ENCODE assay signal across 8 cellular contexts in genomic region chr16:53744449-53744848, GRCh38. TPM values are rescaled to one million over a fixed set of nuclear protein-coding genes. Genes with fewer than 3 reads are reported as not detected.
A peak's percentile ranks its signal among the peaks of the same experiment; 100 is the strongest.
DNase-seq lines count a peak whose midpoint lies in the region; ATAC-seq and TF ChIP-seq lines count a peak whose summit lies in the region.

No MANE protein-coding gene starts in this region.

- no peaks in the 10 kb centered on the region for H3K27me3 ChIP-seq in breast epithelium

- peaks cover 15% of the 10 kb centered on the region for H4K20me1 ChIP-seq in OCI-LY7 (ENCODE audit: insufficient read depth, low read length)

- no peak overlapping the region for H3K27ac ChIP-seq in OCI-LY7 (ENCODE audit: low read depth, low read length, poor library complexity, severe bottlenecking)
- H3K27ac ChIP-seq in breast epithelium = peak overlapping the region; percentile 52 to 77

- H3K4me1 ChIP-seq in OCI-LY7 (ENCODE audit: insufficient read depth, low read length, poor library complexity, severe bottlenecking) (peaks cover 6% of the 10 kb centered on the region), breast epithelium (peaks cover 0 to 2% of the 10 kb centered on the region in 2 donors)

- POLR2A ChIA-PET in OCI-LY7 (lab: Charles Lee) = interaction anchor here (0.6 kb wide), 1 partner anchor 109 kb away, joined by 4 read pairs; no protein-coding TSS in a partner anchor

- DNase-seq in NK-92 treated with Interleukin-12 subunit alpha and Interleukin-12 subunit beta, amount 100 ng/mL, for 24 hours (lab: John Stamatoyannopoulos, UW) = peak; percentile 8
- no peak for DNase-seq in NK-92 (lab: John Stamatoyannopoulos, UW; ENCODE audit: unreplicated experiment)
- DNase-seq in OCI-LY7 (ENCODE audit: low spot score) = peak; percentile 4
- DNase-seq in breast epithelium (ENCODE audit: low spot score in 2 of 2) = no peak
- peak; percentile 5 to 8 for DNase-seq in stimulated activated CD8-positive, alpha-beta memory T cell treated with anti-CD3 and anti-CD28 coated beads, Interleukin-7, amount 100 ng/mL, for 4 hours (ENCODE audit: low read depth in 2 of 2)
- DNase-seq in GM19238 (ENCODE audit: insufficient read length, low spot score) = no peak
- no peak for DNase-seq in NCI-H345 (lab: John Stamatoyannopoulos, UW)

- no peak for TF ChIP-seq POLR2A in breast epithelium (IDR thresholded peaks at IDR 0.05)

- H3K4me2 ChIP-seq in OCI-LY7 (ENCODE audit: low read length) = no peak overlapping the region

- TF ChIP-seq CTCF in OCI-LY7 (conservative IDR thresholded peaks at IDR 0.05; ENCODE audit: low read length) (no peak), breast epithelium (IDR thresholded peaks at IDR 0.05) (no peak)

- no TSS peak for BruUV-seq in OCI-LY7 (replicated peaks; lab: Mats Ljungman, UMichigan)

- no peak overlapping the region for H3K4me3 ChIP-seq in OCI-LY7 (ENCODE audit: low read depth, low read length, poor library complexity, severe bottlenecking)
- H3K4me3 ChIP-seq in breast epithelium = no peak overlapping the region

- no peak overlapping the region for H2AFZ ChIP-seq in OCI-LY7 (ENCODE audit: low read length)

- no peaks in the 10 kb centered on the region for H3K9me2 ChIP-seq in OCI-LY7 (ENCODE audit: insufficient read depth, low read length)

- ATAC-seq in GM21619 (IDR thresholded peaks at IDR 0.05; ENCODE audit: unreplicated experiment) = no peak

- H3K9me3 ChIP-seq in OCI-LY7 (ENCODE audit: low read length) = peaks cover 8% of the 10 kb centered on the region; the same call in 1 of the 2 replicates
- H3K9me3 ChIP-seq in breast epithelium = no peaks in the 10 kb centered on the region

- CTCF ChIA-PET in OCI-LY7 (lab: Charles Lee; ENCODE audit: unreplicated experiment) = interaction anchor here (0.7 kb wide), 1 partner anchor 10 kb away, joined by 3 read pairs; no protein-coding TSS in a partner anchor

- no peaks in the 10 kb centered on the region for H3K36me3 ChIP-seq in OCI-LY7 (ENCODE audit: insufficient read depth, low read length)
- no peaks in the 10 kb centered on the region for H3K36me3 ChIP-seq in breast epithelium

- H3K79me2 ChIP-seq in OCI-LY7 (ENCODE audit: insufficient read depth, low read depth, low read length) = no peaks in the 10 kb centered on the region

- intact Hi-C loops in OCI-LY7 (cut with micrococcal nuclease; ENCODE audit: unreplicated experiment) = no loop called here
- intact Hi-C loops in breast epithelium (cut with DNase I; ENCODE audit: low total_unique reads) = no loop called here

RNA-seq across cellular contexts. Expression of gene FTO, which starts 40.5 kb away (rescaled TPM):
- total RNA-seq in OCI-LY7 (2014; rRNA removed; shearing (Covaris generic)) = 47.9 and 57.1 TPM in 2 replicates
- total RNA-seq in OCI-LY7 (2022) (64.3 and 68.0 TPM in 2 replicates), breast epithelium (100 to 1,000 TPM; 109 to 193 (median 174) TPM)

RNA-seq across cellular contexts. Expression of gene RPGRIP1L, which starts 40.8 kb away (rescaled TPM):
- total RNA-seq in OCI-LY7 (2014; rRNA removed; shearing (Covaris generic)) = 9.4 and 15.4 TPM in 2 replicates
- total RNA-seq in OCI-LY7 (2022) = 12.7 and 14.2 TPM in 2 replicates
- total RNA-seq in breast epithelium = 1 to 10 TPM; 3.2 to 7.5 (median 7.5) TPM

Comparison
In these comparisons a context has a peak if more than half of its experiments do, and no peak if none do; other contexts are left out.
1. DNase-seq: peak in NK-92 treated with Interleukin-12 subunit alpha and Interleukin-12 subunit beta, amount 100 ng/mL, for 24 hours (single experiment), OCI-LY7 (single experiment) and stimulated activated CD8-positive, alpha-beta memory T cell treated with anti-CD3 and anti-CD28 coated beads, Interleukin-7, amount 100 ng/mL, for 4 hours (2 of 2); none in NK-92 (single experiment), breast epithelium (0 of 2), GM19238 (single experiment) and NCI-H345 (single experiment).